Comparison of ENCODE assay signal across 30 cellular contexts in the genomic region with DNA sequence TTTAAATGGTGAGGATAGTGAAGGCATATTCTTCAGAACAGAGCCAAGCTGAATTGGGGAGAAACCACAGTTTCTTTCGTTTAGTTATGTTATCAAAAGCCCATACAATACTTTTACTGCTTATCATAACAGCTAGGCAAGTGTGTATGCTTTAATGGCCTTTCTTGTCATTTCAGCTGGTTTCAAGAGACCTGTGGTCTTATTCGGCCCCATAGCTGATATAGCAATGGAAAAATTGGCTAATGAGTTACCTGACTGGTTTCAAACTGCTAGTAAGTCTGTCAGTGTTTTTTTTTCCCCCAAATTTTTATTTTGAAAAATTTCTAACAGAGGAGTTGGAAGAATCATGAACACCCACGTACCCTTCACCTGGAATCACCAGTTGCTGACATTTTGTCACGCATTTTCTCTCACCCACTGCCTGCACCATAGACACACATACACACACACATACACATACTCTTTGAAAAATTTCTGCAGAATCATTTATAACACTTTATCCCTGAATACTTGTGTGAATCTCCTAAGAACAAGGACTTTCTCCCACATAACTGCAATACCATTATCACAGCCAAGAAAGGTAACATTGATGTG.
"Had no signal": no experiment of that assay in that cellular context is flagged by ENCODE, and none has a peak within 500 bp of the region (broad histone marks: within the 10 kb centered on the region; RNA-seq: fewer than 3 reads in every experiment).

No MANE protein-coding gene starts in this region.

- H2AFZ ChIP-seq: hepatocyte had no signal

- H3K4me1 ChIP-seq: adrenal gland, ascending aorta, breast epithelium, colonic mucosa, esophagus squamous epithelium, gastroesophageal sphincter had no signal

- H3K27ac ChIP-seq: adrenal gland, ascending aorta, breast epithelium, colonic mucosa, epithelial cell of prostate, esophagus squamous epithelium, gastroesophageal sphincter, hepatocyte, WERI-Rb-1 had no signal

- H3K4me2 ChIP-seq: hepatocyte had no signal

- ATAC-seq: activated CD4-positive, alpha-beta T cell treated with anti-CD3 and anti-CD28 coated beads for 36 hours; activated CD8-positive, alpha-beta T cell treated with anti-CD3 and anti-CD28 coated beads for 36 hours; activated naive CD8-positive, alpha-beta T cell treated with anti-CD3 and anti-CD28 coated beads, Interleukin-2, amount 50 U/mL, for 24 hours; gastroesophageal sphincter; heart right ventricle; T-helper 17 cell had no signal

- DNase-seq: activated CD4-positive, alpha-beta T cell treated with anti-CD3 and anti-CD28 coated beads for 36 hours; activated CD4-positive, alpha-beta T cell treated with anti-CD3 and anti-CD28 coated beads, Interleukin-2, amount 50 U/mL, for 1 hour; activated CD4-positive, alpha-beta T cell treated with anti-CD3 and anti-CD28 coated beads, Interleukin-2, amount 50 U/mL, for 48 hours; activated CD4-positive, CD25-positive, alpha-beta regulatory T cell; activated CD4-positive, CD25-positive, alpha-beta regulatory T cell treated with anti-CD3 and anti-CD28 coated beads, Interleukin-2, amount 50 U/mL, for 72 hours; activated CD8-positive, alpha-beta memory T cell treated with anti-CD3 and anti-CD28 coated beads for 24 hours; activated CD8-positive, alpha-beta T cell treated with anti-CD3 and anti-CD28 coated beads for 36 hours; activated gamma-delta T cell; activated naive CD4-positive, alpha-beta T cell; activated naive CD4-positive, alpha-beta T cell treated with anti-CD3 and anti-CD28 coated beads, Interleukin-2, amount 50 U/mL, for 16 hours; activated naive CD8-positive, alpha-beta T cell treated with anti-CD3 and anti-CD28 coated beads, Interleukin-2, amount 50 U/mL, for 24 hours; activated T-cell treated with anti-CD3 and anti-CD28 coated beads, Interleukin-2, amount 50 U/mL, for 1 hour; activated T-cell treated with anti-CD3 and anti-CD28 coated beads, Interleukin-2, amount 50 U/mL, for 48 hours; adrenal gland; central memory CD4-positive, alpha-beta T cell; cerebellar nuclear complex; colonic mucosa; effector CD8-positive, alpha-beta T cell; esophagus squamous epithelium; foreskin melanocyte; heart right ventricle; T-helper 17 cell; T1000; WERI-Rb-1 had no signal

- H3K79me2 ChIP-seq: hepatocyte had no signal

- H3K9me3 ChIP-seq: adrenal gland, ascending aorta, breast epithelium, colonic mucosa, esophagus squamous epithelium, gastroesophageal sphincter, heart right ventricle had no signal

- H3K36me3 ChIP-seq: breast epithelium had no signal

- H3K4me3 ChIP-seq: adrenal gland, ascending aorta, breast epithelium, cardiac muscle cell, colonic mucosa, esophagus squamous epithelium, gastroesophageal sphincter, heart right ventricle, hepatocyte had no signal

- H3K27me3 ChIP-seq: adrenal gland, ascending aorta, breast epithelium, cardiac muscle cell, colonic mucosa, esophagus squamous epithelium, gastroesophageal sphincter, heart right ventricle, hepatocyte had no signal
